23 cellular contexts compared by ENCODE assay signal in the genomic region with DNA sequence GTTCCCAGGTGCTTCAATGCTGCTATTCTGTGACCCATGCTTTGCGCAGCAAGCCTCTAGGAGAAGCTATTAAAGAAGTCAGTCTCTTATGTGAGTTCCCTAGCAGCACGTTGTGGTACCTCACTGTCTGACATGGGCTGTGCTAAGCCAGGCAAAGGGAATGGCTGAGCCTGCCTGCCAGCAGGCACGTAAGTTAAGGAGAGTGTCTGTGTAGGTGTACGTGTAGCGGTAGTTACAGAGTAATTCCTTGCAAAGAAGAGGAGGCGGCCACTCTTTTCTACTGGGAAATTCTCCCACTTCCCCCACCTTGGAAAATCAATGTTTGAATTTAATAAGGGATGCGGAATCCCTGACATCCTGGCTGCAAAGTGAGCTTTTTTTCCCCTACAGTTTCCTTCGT.
"Had no signal": no experiment of that assay in that cellular context is flagged by ENCODE, and none has a peak within 500 bp of the region (broad histone marks: within the 10 kb centered on the region; RNA-seq: fewer than 3 reads in every experiment).

No MANE protein-coding gene starts in this region.

- H3K36me3 ChIP-seq: neural progenitor cell, ovary, prostate gland, right lobe of liver, sigmoid colon, stomach, suprapubic skin, tibial artery, transverse colon, upper lobe of right lung, uterus had no signal

- DNase-seq: naive thymus-derived CD4-positive, alpha-beta T cell; natural killer cell; occipital lobe; ovary; right cardiac atrium; right lobe of liver; sigmoid colon; small intestine; stimulated activated CD4-positive, alpha-beta T cell treated with anti-CD3 and anti-CD28 coated beads, Interleukin-15, amount 100 ng/mL, for 24 hours; stimulated activated CD4-positive, alpha-beta T cell treated with anti-CD3 and anti-CD28 coated beads, Interleukin-2, amount 100 ng/mL, for 24 hours; stimulated activated CD4-positive, alpha-beta T cell treated with anti-CD3 and anti-CD28 coated beads, Interleukin-2, amount 100 ng/mL, for 48 hours; stimulated activated CD4-positive, alpha-beta T cell treated with anti-CD3 and anti-CD28 coated beads, Interleukin-4, amount 100 ng/mL, for 24 hours; stimulated activated naive B cell treated with anti-CD40 and anti-IgM and Interleukin-4, amounts not matched to agents 10 μg/mL and 1 μg/mL and 100 μg/mL, for 72 hours; stimulated activated naive CD4-positive, alpha-beta T cell treated with Interleukin-2 at 50 U/mL for 16 hours; stomach; testis; tibial artery; transverse colon; upper lobe of right lung; uterus had no signal

- H3K9ac ChIP-seq: neural progenitor cell had no signal

- H3K27me3 ChIP-seq: neural progenitor cell, ovary, right lobe of liver, sigmoid colon, stomach, suprapubic skin, testis, tibial artery, transverse colon, upper lobe of right lung, uterus had no signal

- H3K27ac ChIP-seq: neural progenitor cell, ovary, prostate gland, right lobe of liver, sigmoid colon, stomach, suprapubic skin, testis, tibial artery, transverse colon, upper lobe of right lung, uterus had no signal

- H3K4me2 ChIP-seq: neural progenitor cell had no signal

- H2AFZ ChIP-seq: neural progenitor cell had no signal

- H3K4me1 ChIP-seq: neural progenitor cell, prostate gland, right lobe of liver, sigmoid colon, stomach, suprapubic skin, testis, tibial artery, transverse colon, upper lobe of right lung, uterus had no signal

- H3K4me3 ChIP-seq: neural progenitor cell, ovary, prostate gland, right lobe of liver, sigmoid colon, stomach, suprapubic skin, testis, tibial artery, transverse colon, upper lobe of right lung, uterus had no signal

- H3K9me3 ChIP-seq: ovary, prostate gland, right lobe of liver, sigmoid colon, stomach, suprapubic skin, testis, tibial artery, transverse colon, upper lobe of right lung, uterus had no signal
